ENCODE assay signal across 29 cellular contexts in genomic region chr10:128722947-128723346, GRCh38.
"Had no signal": no experiment of that assay in that cellular context is flagged by ENCODE, and none has a peak within 500 bp of the region (broad histone marks: within the 10 kb centered on the region; RNA-seq: fewer than 3 reads in every experiment).

No MANE protein-coding gene starts in this region.

- H3K9me3 ChIP-seq: MG63, SJCRH30 had no signal

- H2AFZ ChIP-seq: PC-9 had no signal

- H3K4me1 Mint-ChIP-seq: T-cell had no signal

- H3K9me3 Mint-ChIP-seq: T-cell had no signal

- H3K36me3 Mint-ChIP-seq: T-cell had no signal

- H3K27me3 Mint-ChIP-seq: T-cell had no signal

- H3K27ac Mint-ChIP-seq: T-cell had no signal

- H3K36me3 ChIP-seq: MG63, SJCRH30 had no signal

- H3K27me3 ChIP-seq: MG63, SJCRH30 had no signal

- H3K4me3 ChIP-seq: MG63, PC-9, SJCRH30, SK-N-MC had no signal

- H3K4me2 ChIP-seq: PC-9 had no signal

- H3K27ac ChIP-seq: PC-9, RWPE1, SJCRH30, SK-N-MC had no signal

- ATAC-seq: Panc1, Right ventricle myocardium inferior, SK-N-SH treated with all-trans-retinoic acid at 6 μM for 48 hours, T-cell had no signal

- H3K4me3 Mint-ChIP-seq: T-cell had no signal

- H3K4me1 ChIP-seq: SJCRH30 had no signal

- DNase-seq: Kasumi-1, MG63, NCI-H1092, NCI-H1105, NCI-H1417 treated with DMSO at 0.1 percent for 48 hours, NCI-H1436 treated with DMSO at 0.1 percent for 48 hours, NCI-H1694 treated with DMSO at 0.1 percent for 48 hours, NCI-H187 treated with DMSO at 0.1 percent for 48 hours, NCI-H2029 treated with DMSO at 0.1 percent for 48 hours, NCI-H2081 treated with DMSO at 0.1 percent for 48 hours, NCI-H2171 treated with DMSO at 0.1 percent for 48 hours, NCI-H226, NCI-H446 treated with DMSO at 0.1 percent for 48 hours, NCI-H510A, NCI-H524, NCI-H526, NCI-H69, NCI-H748 treated with DMSO at 0.1 percent for 48 hours, NCI-H82, PC-9, SHP77, SIG-M5, SJCRH30, T-cell had no signal
